Comparison of ENCODE assay signal across 21 cellular contexts in genomic region chr1:30465096-30465495, GRCh38.
"Had no signal": no experiment of that assay in that cellular context is flagged by ENCODE, and none has a peak within 500 bp of the region (broad histone marks: within the 10 kb centered on the region; RNA-seq: fewer than 3 reads in every experiment).

No MANE protein-coding gene starts in this region.

- H3K4me1 ChIP-seq: gastrocnemius medialis, left lung, neural progenitor cell, parathyroid adenoma, prostate gland, right atrium auricular region, suprapubic skin had no signal

- H3K4me3 ChIP-seq: dorsolateral prefrontal cortex, gastrocnemius medialis, hepatocyte, left lung, neural progenitor cell, prostate gland, right atrium auricular region, skin epidermis, suprapubic skin had no signal

- ATAC-seq: gastrocnemius medialis; left cardiac atrium; left lung; naive thymus-derived CD4-positive, alpha-beta T cell; stimulated activated naive CD8-positive, alpha-beta T cell treated with anti-CD3 and anti-CD28 coated beads, Interleukin-15, amount 100 ng/mL, for 72 hours had no signal

- H3K27ac ChIP-seq: dorsolateral prefrontal cortex, gastrocnemius medialis, hepatocyte, left lung, neural progenitor cell, parathyroid adenoma, prostate gland, right atrium auricular region, skin epidermis, suprapubic skin had no signal

- H3K36me3 ChIP-seq: gastrocnemius medialis, left lung, neural progenitor cell, prostate gland, right atrium auricular region, suprapubic skin had no signal

- DNase-seq: effector CD4-positive, alpha-beta T cell; gastrocnemius medialis; left cardiac atrium; left lung; mesenchymal stem cell; midbrain; naive thymus-derived CD4-positive, alpha-beta T cell; stimulated activated CD4-positive, alpha-beta T cell treated with anti-CD3 and anti-CD28 coated beads, Interleukin-15, amount 100 ng/mL, for 24 hours; stimulated activated CD4-positive, alpha-beta T cell treated with anti-CD3 and anti-CD28 coated beads, Interleukin-2, amount 100 ng/mL, for 48 hours; stimulated activated CD8-positive, alpha-beta memory T cell treated with anti-CD3 and anti-CD28 coated beads, Interleukin-4, amount 100 ng/mL, for 48 hours; stimulated activated naive CD4-positive, alpha-beta T cell; stimulated activated naive CD8-positive, alpha-beta T cell treated with anti-CD3 and anti-CD28 coated beads, Interleukin-15, amount 100 ng/mL, for 72 hours; trophoblast cell had no signal

- H3K9me3 ChIP-seq: gastrocnemius medialis, left lung, prostate gland, right atrium auricular region, suprapubic skin had no signal

- H3K27me3 ChIP-seq: hepatocyte, neural progenitor cell, right atrium auricular region had no signal
